In genomic region chr20:36745234-36745926, GRCh38 we compare ENCODE assay signal across 8 cellular contexts. TPM values are rescaled to one million over a fixed set of nuclear protein-coding genes. Genes with fewer than 3 reads are reported as not detected.
DNase-seq lines count a peak whose midpoint lies in the region; ATAC-seq and TF ChIP-seq lines count a peak whose summit lies in the region.

No MANE protein-coding gene starts in this region.

- intact Hi-C loops in MCF 10A (cut with micrococcal nuclease), result no loop called here
- intact Hi-C loops in right lobe of liver (cut with DNase I), result no loop called here

- no peak overlapping the region for H3K27ac Mint-ChIP-seq in MCF 10A (ENCODE audit: low read depth, unreplicated experiment)

- H3K27me3 ChIP-seq in right lobe of liver (no peaks in the 10 kb centered on the region), stomach smooth muscle (ENCODE audit: control insufficient read depth in 1 of 2, insufficient read depth in 2 of 2, low read length in 2 of 2) (no peaks in the 10 kb centered on the region)

- H3K36me3 ChIP-seq in right lobe of liver (no peaks in the 10 kb centered on the region), stomach smooth muscle (ENCODE audit: control insufficient read depth in 2 of 2, insufficient read depth in 2 of 2, low read length in 2 of 2) (no peaks in the 10 kb centered on the region)

- H3K4me3 Mint-ChIP-seq in MCF 10A (ENCODE audit: unreplicated experiment), result peak overlapping the region; percentile 86

- DNase-seq in NCI-H1417 (lab: John Stamatoyannopoulos, UW), result peak in 2 of 3 experiments; percentile 33 to 78
- no peak for DNase-seq in NCI-H1417 treated with DMSO at 0.1 percent for 48 hours (lab: John Stamatoyannopoulos, UW)
- peak; percentile 57 for DNase-seq in NAMALWA (ENCODE audit: low spot score)
- peak; percentile 18 for DNase-seq in MCF 10A (ENCODE audit: unreplicated experiment)
- DNase-seq in right lobe of liver, result peak in 2 of 3 donors; percentile 56 to 68

- peak overlapping the region; percentile 44 to 60 for H3K9ac ChIP-seq in stomach smooth muscle (ENCODE audit: low read length in 2 of 2)

- POLR2A ChIA-PET in MCF 10A (lab: Yijun Ruan, JAX), result interaction anchor here (0.8 to 3.2 kb wide), 17 partner anchors 9 to 172 kb away, joined by 3 to 43 read pairs (median 4); partner anchors contain the start of genes DSN1, RAB5IF and TGIF2

- no peaks in the 10 kb centered on the region for H3K27me3 Mint-ChIP-seq in MCF 10A (ENCODE audit: insufficient read depth, unreplicated experiment)

- 12% methylated on average over 7 of the region's 44 CpGs for WGBS in right lobe of liver (ENCODE audit: insufficient coverage, low coverage, low lambda C conversion rate, missing lambda C conversion rate)

- no TSS peak for BruUV-seq in MCF 10A (replicated peaks; lab: Mats Ljungman, UMichigan)

- H3K4me3 ChIP-seq in right lobe of liver (peak overlapping the region; percentile 75 to 79 (median 79)), stomach smooth muscle (ENCODE audit: low read length in 2 of 2) (peak overlapping the region; percentile 66 to 86)

- TF ChIP-seq CTCF in MCF 10A (IDR thresholded peaks at IDR 0.05; ENCODE audit: unreplicated experiment) (no peak), right lobe of liver (IDR thresholded peaks at IDR 0.05) (no peak)

- CTCF ChIA-PET in MCF 10A (lab: Yijun Ruan, JAX), result interaction anchor here (0.6 to 2.2 kb wide), 11 partner anchors 9 to 197 kb away, joined by 3 to 14 read pairs (median 5); partner anchors contain the start of gene RAB5IF

- H3K9me3 Mint-ChIP-seq in MCF 10A (ENCODE audit: unreplicated experiment), result no peaks in the 10 kb centered on the region

- peaks cover 15% of the 10 kb centered on the region for H3K4me1 Mint-ChIP-seq in MCF 10A (ENCODE audit: insufficient read depth, unreplicated experiment)

- no peak for TF ChIP-seq POLR2A in right lobe of liver (IDR thresholded peaks at IDR 0.05)

- H3K36me3 Mint-ChIP-seq in MCF 10A (ENCODE audit: insufficient read depth, unreplicated experiment), result peaks cover 7% of the 10 kb centered on the region

- H3K27ac ChIP-seq in right lobe of liver (peak overlapping the region in 2 of 3 donors; percentile 21 to 69), stomach smooth muscle (ENCODE audit: low read length) (no peak overlapping the region)

- ATAC-seq in GM21825 (IDR thresholded peaks at IDR 0.05; ENCODE audit: unreplicated experiment) (peak; percentile 37), right lobe of liver (peak; percentile 34 to 52 (median 40)), GM19397 (IDR thresholded peaks at IDR 0.05; ENCODE audit: unreplicated experiment) (no peak)

- H3K9me3 ChIP-seq in right lobe of liver (no peaks in the 10 kb centered on the region), stomach smooth muscle (ENCODE audit: control insufficient read depth in 2 of 2, low read length in 2 of 2) (no peaks in the 10 kb centered on the region)

- H3K4me1 ChIP-seq in right lobe of liver (no peaks in the 10 kb centered on the region), stomach smooth muscle (ENCODE audit: control insufficient read depth, insufficient read depth, low read length) (peaks cover 16% of the 10 kb centered on the region)

RNA-seq across cellular contexts. Expression of gene NDRG3, which starts 0.5 kb away (rescaled TPM):
- total RNA-seq in MCF 10A (2022), result 7.5 and 10.3 TPM in 2 replicates
- total RNA-seq in right lobe of liver, result 1 to 10 TPM; 5.2 to 8.0 (median 7.0) TPM

RNA-seq across cellular contexts. Expression of gene DSN1, which starts 28.2 kb away (rescaled TPM):
- 7.8 and 8.4 TPM in 2 replicates for total RNA-seq in MCF 10A (2022)
- total RNA-seq in right lobe of liver, result 1 to 10 TPM; 2.7 to 9.8 (median 4.7) TPM
